8 cellular contexts compared by ENCODE assay signal in genomic region chr19:19387108-19387507, GRCh38. TPM values are rescaled to one million over a fixed set of nuclear protein-coding genes. Genes with fewer than 3 reads are reported as not detected.
A peak's percentile ranks its signal among the peaks of the same experiment; 100 is the strongest.
DNase-seq lines count a peak whose midpoint lies in the region; ATAC-seq and TF ChIP-seq lines count a peak whose summit lies in the region.

No MANE protein-coding gene starts in this region.

- DNase-seq in SJSA1 (ENCODE audit: low read depth in 1 of 2, low spot score in 2 of 2) (no peak), fibroblast of lung (ENCODE audit: low read depth in 2 of 2) (no peak), skeletal muscle cell (ENCODE audit: low read depth) (no peak), LoVo (ENCODE audit: low spot score) (no peak)

- H3K9me3 ChIP-seq in SJSA1 (replicated peaks) (peaks cover 3% of the 10 kb centered on the region; the same call in 1 of the 2 replicates), fibroblast of lung (ENCODE audit: control insufficient read depth, insufficient read depth, low read depth, low read length) (no peaks in the 10 kb centered on the region)

- H3K4me1 ChIP-seq in SJSA1 (replicated peaks) (peaks cover 15% of the 10 kb centered on the region), fibroblast of lung (ENCODE audit: control insufficient read depth, extremely low read depth, insufficient read depth, low read length) (peaks cover 6% of the 10 kb centered on the region)

- H3K27ac ChIP-seq in SJSA1 (no peak overlapping the region), fibroblast of lung (ENCODE audit: insufficient read depth, low read length) (peak overlapping the region; percentile 87)

- peak overlapping the region; percentile 90 for H3K9ac ChIP-seq in fibroblast of lung (ENCODE audit: insufficient read depth, low read length)

- no peaks in the 10 kb centered on the region for H4K20me1 ChIP-seq in fibroblast of lung (ENCODE audit: control insufficient read depth, extremely low read depth, insufficient read depth, low read length)

- TF ChIP-seq CTCF in GM12875 (IDR thresholded peaks at IDR 0.05; ENCODE audit: borderline replicate concordance, insufficient read depth, low read depth, low read length) (no peak), fibroblast of lung (conservative IDR thresholded peaks at IDR 0.05 in 1 of 2, IDR thresholded peaks at IDR 0.05 in 1 of 2; ENCODE audit: low read depth in 1 of 2, low read length in 2 of 2) (no peak)

- H2AFZ ChIP-seq in fibroblast of lung (ENCODE audit: low read length), result no peak overlapping the region

- peak overlapping the region; percentile 86 for H3K4me2 ChIP-seq in fibroblast of lung (ENCODE audit: extremely low read depth, insufficient read depth, low read length)

- no peak for ATAC-seq in HG02973 (IDR thresholded peaks at IDR 0.05; ENCODE audit: unreplicated experiment)
- ATAC-seq in HG02981 (IDR thresholded peaks at IDR 0.05; ENCODE audit: unreplicated experiment), result no peak
- ATAC-seq in HG03025 (IDR thresholded peaks at IDR 0.05; ENCODE audit: low FRiP score, unreplicated experiment), result no peak

- H3K36me3 ChIP-seq in SJSA1, result peaks cover 19% of the 10 kb centered on the region
- H3K36me3 ChIP-seq in fibroblast of lung (ENCODE audit: control insufficient read depth, insufficient read depth, low read length), result no peaks in the 10 kb centered on the region

- H3K27me3 ChIP-seq in SJSA1 (replicated peaks) (no peaks in the 10 kb centered on the region), fibroblast of lung (ENCODE audit: control insufficient read depth, insufficient read depth, low read length) (no peaks in the 10 kb centered on the region)

- peaks cover 28% of the 10 kb centered on the region for H3K79me2 ChIP-seq in fibroblast of lung (ENCODE audit: control insufficient read depth, insufficient read depth, low read length)

- H3K4me3 ChIP-seq in GM12875 (ENCODE audit: low read depth, low read length) (peak overlapping the region; percentile 93), SJSA1 (peak overlapping the region; percentile 94), fibroblast of lung (replicated peaks in 1 of 4; ENCODE audit: control extremely low read depth in 1 of 4, insufficient read depth in 1 of 4, low read depth in 3 of 4, low read length in 4 of 4) (peak overlapping the region in 3 of 4 experiments; percentile 85 to 93 (median 89)), skeletal muscle cell (ENCODE audit: low read depth, low read length) (peak overlapping the region; percentile 84)

RNA-seq across cellular contexts. Expression of gene GATAD2A, which starts 18.4 kb away (rescaled TPM):
- total RNA-seq in SJSA1 (2014; rRNA removed; shearing (Covaris generic)), result 41.5 and 45.9 TPM in 2 replicates
- total RNA-seq in fibroblast of lung, result 28.8 and 31.7 TPM in 2 replicates
- polyA plus RNA-seq in fibroblast of lung, result 63.5 and 77.2 TPM in 2 replicates
- polyA plus RNA-seq in fibroblast of lung (2012), result 53.2 and 57.9 TPM in 2 replicates
- polyA minus RNA-seq in fibroblast of lung (ENCODE audit: low replicate concordance), result 21.8 and 31.1 TPM in 2 replicates
